In genomic region chrX:155718964-155719586, GRCh38 we compare ENCODE assay signal across 19 cellular contexts.
A peak's percentile ranks its signal among the peaks of the same experiment; 100 is the strongest.
DNase-seq lines count a peak whose midpoint lies in the region; ATAC-seq and TF ChIP-seq lines count a peak whose summit lies in the region.
"Had no signal": no experiment of that assay in that cellular context is flagged by ENCODE, and none has a peak within 500 bp of the region (broad histone marks: within the 10 kb centered on the region; RNA-seq: fewer than 3 reads in every experiment).

No MANE protein-coding gene starts in this region.

- ATAC-seq in GM21723 (IDR thresholded peaks at IDR 0.05; ENCODE audit: unreplicated experiment), result no peak
- ATAC-seq: stimulated activated effector memory CD8-positive, alpha-beta T cell treated with anti-CD3 and anti-CD28 coated beads, Interleukin-12 subunit alpha, Interleukin-12 subunit beta, amount 100 ng/mL, for 72 hours had no signal

- H3K9me3 Mint-ChIP-seq in endodermal cell, result peaks cover 51% of the 10 kb centered on the region
- peaks cover 5 to 23% (median 11%) of the 10 kb centered on the region in 5 donors for H3K9me3 Mint-ChIP-seq in CD8-positive, alpha-beta memory T cell

- H3K4me3 ChIP-seq in AG10803 (ENCODE audit: low read length) (no peak overlapping the region), endodermal cell (ENCODE audit: low read length) (no peak overlapping the region), parathyroid adenoma (ENCODE audit: low read depth, low read length) (no peak overlapping the region)
- no peak overlapping the region for H3K4me3 ChIP-seq in CD8-positive, alpha-beta memory T cell (ENCODE audit: low read length)
- H3K4me3 ChIP-seq: SJCRH30, skin epidermis had no signal

- no peaks in the 10 kb centered on the region for H3K79me2 ChIP-seq in parathyroid adenoma

- CTCF ChIA-PET in CD8-positive, alpha-beta memory T cell (lab: Charles Lee), result no interaction called here

- H3K4me1 ChIP-seq in endodermal cell (ENCODE audit: control insufficient read depth, insufficient read depth, low read length) (no peaks in the 10 kb centered on the region), parathyroid adenoma (no peaks in the 10 kb centered on the region)
- no peaks in the 10 kb centered on the region for H3K4me1 ChIP-seq in CD8-positive, alpha-beta memory T cell (ENCODE audit: insufficient read depth, low read length)
- H3K4me1 ChIP-seq: SJCRH30 had no signal

- H2AFZ ChIP-seq in parathyroid adenoma, result peak overlapping the region; percentile 62

- DNase-seq in AG10803 (ENCODE audit: low read depth) (peak; percentile 4), endodermal cell (peak; percentile 31), MV-4-11 (lab: John Stamatoyannopoulos, UW) (no peak), GDM1 (lab: John Stamatoyannopoulos, UW) (no peak)
- no peak for DNase-seq in CD8-positive, alpha-beta memory T cell
- DNase-seq: activated CD4-positive, alpha-beta T cell treated with anti-CD3 and anti-CD28 coated beads for 48 hours; activated T-cell treated with anti-CD3 and anti-CD28 coated beads for 4 hours; central memory CD4-positive, alpha-beta T cell; GF-D8; mesenchymal stem cell; NCI-H146; SJCRH30; T1000 had no signal

- POLR2A ChIA-PET in CD8-positive, alpha-beta memory T cell (lab: Charles Lee), result no interaction called here

- TF ChIP-seq CTCF in AG10803 (conservative IDR thresholded peaks at IDR 0.05; ENCODE audit: low read length) (no peak), endodermal cell (conservative IDR thresholded peaks at IDR 0.05) (no peak), parathyroid adenoma (IDR thresholded peaks at IDR 0.05) (no peak)

- H3K9ac ChIP-seq in endodermal cell (ENCODE audit: extremely low read depth, low read length, poor library complexity, severe bottlenecking), result no peak overlapping the region
- H3K9ac ChIP-seq in parathyroid adenoma, result no peak overlapping the region

- H3K27ac ChIP-seq in endodermal cell (ENCODE audit: low read depth, low read length), result no peak overlapping the region
- H3K27ac ChIP-seq in parathyroid adenoma, result no peak overlapping the region
- no peak overlapping the region for H3K27ac ChIP-seq in CD8-positive, alpha-beta memory T cell (ENCODE audit: low read depth, low read length)
- H3K27ac ChIP-seq: SJCRH30, skin epidermis had no signal

- H3K4me1 Mint-ChIP-seq in endodermal cell, result no peaks in the 10 kb centered on the region
- H3K4me1 Mint-ChIP-seq in CD8-positive, alpha-beta memory T cell, result no peaks in the 10 kb centered on the region
- H3K4me1 Mint-ChIP-seq: stimulated activated effector memory CD8-positive, alpha-beta T cell treated with anti-CD3 and anti-CD28 coated beads, Interleukin-12 subunit alpha, Interleukin-12 subunit beta, amount 100 ng/mL, for 72 hours had no signal

- peaks cover 4% of the 10 kb centered on the region for H3K9me3 ChIP-seq in endodermal cell (ENCODE audit: control insufficient read depth, low read length)
- no peaks in the 10 kb centered on the region for H3K9me3 ChIP-seq in parathyroid adenoma (ENCODE audit: control insufficient read depth, low read length)
- H3K9me3 ChIP-seq in CD8-positive, alpha-beta memory T cell (ENCODE audit: low read length), result no peaks in the 10 kb centered on the region
- H3K9me3 ChIP-seq: SJCRH30 had no signal

- no peak for TF ChIP-seq EP300 in Ishikawa (IDR thresholded peaks at IDR 0.05; ENCODE audit: borderline replicate concordance)

- 50 to 71% methylated on average over 2 to 4 of the region's 4 CpGs for WGBS in endodermal cell (ENCODE audit: insufficient coverage in 1 of 2, insufficient read length in 1 of 2), 2 experiments

- TF ChIP-seq RAD21 in Ishikawa (IDR thresholded peaks at IDR 0.05; ENCODE audit: low read depth), result no peak

- no peak overlapping the region for H3K4me3 Mint-ChIP-seq in endodermal cell
- no peak overlapping the region for H3K4me3 Mint-ChIP-seq in CD8-positive, alpha-beta memory T cell
- H3K4me3 Mint-ChIP-seq: activated naive CD8-positive, alpha-beta T cell; stimulated activated effector memory CD8-positive, alpha-beta T cell treated with anti-CD3 and anti-CD28 coated beads, Interleukin-12 subunit alpha, Interleukin-12 subunit beta, amount 100 ng/mL, for 72 hours had no signal

- no peaks in the 10 kb centered on the region for H3K36me3 Mint-ChIP-seq in endodermal cell (ENCODE audit: low read depth)
- peaks cover 0 to 12% (median 0%) of the 10 kb centered on the region in 3 donors for H3K36me3 Mint-ChIP-seq in CD8-positive, alpha-beta memory T cell
- H3K36me3 Mint-ChIP-seq: stimulated activated effector memory CD8-positive, alpha-beta T cell treated with anti-CD3 and anti-CD28 coated beads, Interleukin-12 subunit alpha, Interleukin-12 subunit beta, amount 100 ng/mL, for 72 hours had no signal

- no peaks in the 10 kb centered on the region for H3K36me3 ChIP-seq in endodermal cell (ENCODE audit: control insufficient read depth, insufficient read depth, low read length)
- no peaks in the 10 kb centered on the region for H3K36me3 ChIP-seq in parathyroid adenoma (ENCODE audit: control insufficient read depth, insufficient read depth, low read length)
- H3K36me3 ChIP-seq in CD8-positive, alpha-beta memory T cell (ENCODE audit: insufficient read depth, low read length), result no peaks in the 10 kb centered on the region
- H3K36me3 ChIP-seq: SJCRH30 had no signal

- no peaks in the 10 kb centered on the region for H3K27me3 ChIP-seq in endodermal cell (ENCODE audit: control insufficient read depth, insufficient read depth, low read length, poor library complexity, severe bottlenecking)
- no peaks in the 10 kb centered on the region for H3K27me3 ChIP-seq in parathyroid adenoma (ENCODE audit: control insufficient read depth, insufficient read depth, low read length)
- no peaks in the 10 kb centered on the region for H3K27me3 ChIP-seq in CD8-positive, alpha-beta memory T cell (ENCODE audit: insufficient read depth, low read length, poor library complexity, severe bottlenecking)
- H3K27me3 ChIP-seq: SJCRH30 had no signal

- H3K27ac Mint-ChIP-seq in endodermal cell, result no peak overlapping the region
- no peak overlapping the region for H3K27ac Mint-ChIP-seq in CD8-positive, alpha-beta memory T cell
- H3K27ac Mint-ChIP-seq: activated naive CD8-positive, alpha-beta T cell; stimulated activated effector memory CD8-positive, alpha-beta T cell treated with anti-CD3 and anti-CD28 coated beads, Interleukin-12 subunit alpha, Interleukin-12 subunit beta, amount 100 ng/mL, for 72 hours had no signal

- H3K27me3 Mint-ChIP-seq in endodermal cell (ENCODE audit: insufficient read depth), result no peaks in the 10 kb centered on the region
- peaks cover 0 to 14% of the 10 kb centered on the region in 2 donors for H3K27me3 Mint-ChIP-seq in CD8-positive, alpha-beta memory T cell
- H3K27me3 Mint-ChIP-seq: activated naive CD8-positive, alpha-beta T cell had no signal

- H3K4me2 ChIP-seq in parathyroid adenoma (ENCODE audit: low read length), result no peak overlapping the region

TF ChIP-seq in Ishikawa, 13 proteins besides CTCF, POLR2A, EP300 and RAD21:
- TF ChIP-seq FOXM1 (IDR thresholded peaks at IDR 0.05; ENCODE audit: borderline replicate concordance, low read depth) (no peak), CEBPB (IDR thresholded peaks at IDR 0.05) (no peak), NFIC (IDR thresholded peaks at IDR 0.05) (no peak), TAF1 (IDR thresholded peaks at IDR 0.05; ENCODE audit: low read depth) (no peak), EGR1 (IDR thresholded peaks at IDR 0.05) (0 out of 2 replicates have a peak, but pooled peaks have one; percentile 16), ZBTB7A (IDR thresholded peaks at IDR 0.05; ENCODE audit: low read depth) (no peak)
- TF ChIP-seq, protein P1, sequence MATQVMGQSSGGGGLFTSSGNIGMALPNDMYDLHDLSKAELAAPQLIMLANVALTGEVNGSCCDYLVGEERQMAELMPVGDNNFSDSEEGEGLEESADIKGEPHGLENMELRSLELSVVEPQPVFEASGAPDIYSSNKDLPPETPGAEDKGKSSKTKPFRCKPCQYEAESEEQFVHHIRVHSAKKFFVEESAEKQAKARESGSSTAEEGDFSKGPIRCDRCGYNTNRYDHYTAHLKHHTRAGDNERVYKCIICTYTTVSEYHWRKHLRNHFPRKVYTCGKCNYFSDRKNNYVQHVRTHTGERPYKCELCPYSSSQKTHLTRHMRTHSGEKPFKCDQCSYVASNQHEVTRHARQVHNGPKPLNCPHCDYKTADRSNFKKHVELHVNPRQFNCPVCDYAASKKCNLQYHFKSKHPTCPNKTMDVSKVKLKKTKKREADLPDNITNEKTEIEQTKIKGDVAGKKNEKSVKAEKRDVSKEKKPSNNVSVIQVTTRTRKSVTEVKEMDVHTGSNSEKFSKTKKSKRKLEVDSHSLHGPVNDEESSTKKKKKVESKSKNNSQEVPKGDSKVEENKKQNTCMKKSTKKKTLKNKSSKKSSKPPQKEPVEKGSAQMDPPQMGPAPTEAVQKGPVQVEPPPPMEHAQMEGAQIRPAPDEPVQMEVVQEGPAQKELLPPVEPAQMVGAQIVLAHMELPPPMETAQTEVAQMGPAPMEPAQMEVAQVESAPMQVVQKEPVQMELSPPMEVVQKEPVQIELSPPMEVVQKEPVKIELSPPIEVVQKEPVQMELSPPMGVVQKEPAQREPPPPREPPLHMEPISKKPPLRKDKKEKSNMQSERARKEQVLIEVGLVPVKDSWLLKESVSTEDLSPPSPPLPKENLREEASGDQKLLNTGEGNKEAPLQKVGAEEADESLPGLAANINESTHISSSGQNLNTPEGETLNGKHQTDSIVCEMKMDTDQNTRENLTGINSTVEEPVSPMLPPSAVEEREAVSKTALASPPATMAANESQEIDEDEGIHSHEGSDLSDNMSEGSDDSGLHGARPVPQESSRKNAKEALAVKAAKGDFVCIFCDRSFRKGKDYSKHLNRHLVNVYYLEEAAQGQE (IDR thresholded peaks at IDR 0.05; ENCODE audit: low read depth), result no peak

Comparison
In these comparisons a context has a peak if more than half of its experiments do, and no peak if none do; other contexts are left out.
1. DNase-seq: peak in AG10803 (single experiment) and endodermal cell (single experiment); none in MV-4-11 (single experiment), GDM1 (single experiment) and CD8-positive, alpha-beta memory T cell (0 of 5).